In genomic region chr6:28866342-28867077, GRCh38 we compare ENCODE assay signal across 8 cellular contexts.
DNase-seq lines count a peak whose midpoint lies in the region; ATAC-seq, FAIRE-seq and TF ChIP-seq lines count a peak whose summit lies in the region.

No MANE protein-coding gene starts in this region.

- ATAC-seq in GM18498 (IDR thresholded peaks at IDR 0.05; ENCODE audit: unreplicated experiment) (peak; percentile 63), HG03354 (IDR thresholded peaks at IDR 0.05; ENCODE audit: poor library complexity, severe bottlenecking, unreplicated experiment) (peak; percentile 47)

- peak overlapping the region; percentile 78 for H3K4me3 Mint-ChIP-seq in nephron progenitor cell
- H3K4me3 Mint-ChIP-seq in stimulated activated naive CD8-positive, alpha-beta T cell treated with anti-CD3 and anti-CD28 coated beads, Interleukin-15, Interleukin-2, amounts not matched to agents 100 ng/mL and 50 ng/mL, for 24 hours: peak overlapping the region; percentile 79

- FAIRE-seq in HTR-8/SVneo (lab: Jason Lieb, UNC): no peak

- peaks cover 6% of the 10 kb centered on the region for H3K36me3 Mint-ChIP-seq in nephron progenitor cell (ENCODE audit: low read depth)
- peaks cover 8% of the 10 kb centered on the region for H3K36me3 Mint-ChIP-seq in stimulated activated naive CD8-positive, alpha-beta T cell treated with anti-CD3 and anti-CD28 coated beads, Interleukin-15, Interleukin-2, amounts not matched to agents 100 ng/mL and 50 ng/mL, for 24 hours (ENCODE audit: low read depth)

- peaks cover 13% of the 10 kb centered on the region for H3K4me1 Mint-ChIP-seq in nephron progenitor cell
- peaks cover 43% of the 10 kb centered on the region for H3K4me1 Mint-ChIP-seq in stimulated activated naive CD8-positive, alpha-beta T cell treated with anti-CD3 and anti-CD28 coated beads, Interleukin-15, Interleukin-2, amounts not matched to agents 100 ng/mL and 50 ng/mL, for 24 hours (ENCODE audit: low read depth)

- no peak for TF ChIP-seq CTCF in nephron progenitor cell (IDR thresholded peaks at IDR 0.05)

- peaks cover 45% of the 10 kb centered on the region for H3K9me3 Mint-ChIP-seq in nephron progenitor cell
- H3K9me3 Mint-ChIP-seq in stimulated activated naive CD8-positive, alpha-beta T cell treated with anti-CD3 and anti-CD28 coated beads, Interleukin-15, Interleukin-2, amounts not matched to agents 100 ng/mL and 50 ng/mL, for 24 hours: no peaks in the 10 kb centered on the region

- DNase-seq in OCI-M1 (lab: John Stamatoyannopoulos, UW) (peak; percentile 88), activated T-helper 1 cell treated with Interleukin-2 at 50 U/mL for 16 hours (ENCODE audit: low read depth) (peak; percentile 64), fibroblast of peridontal ligament (ENCODE audit: extremely low read depth) (peak; percentile 23), nephron progenitor cell (peak; percentile 72), HTR-8/SVneo (ENCODE audit: insufficient read length, low spot score) (no peak)

- peak overlapping the region; percentile 14 for H3K27ac Mint-ChIP-seq in nephron progenitor cell
- peak overlapping the region; percentile 88 for H3K27ac Mint-ChIP-seq in stimulated activated naive CD8-positive, alpha-beta T cell treated with anti-CD3 and anti-CD28 coated beads, Interleukin-15, Interleukin-2, amounts not matched to agents 100 ng/mL and 50 ng/mL, for 24 hours

- H3K27me3 Mint-ChIP-seq in nephron progenitor cell (ENCODE audit: low read depth, poor library complexity): peaks cover 27% of the 10 kb centered on the region
- peaks cover 8% of the 10 kb centered on the region for H3K27me3 Mint-ChIP-seq in stimulated activated naive CD8-positive, alpha-beta T cell treated with anti-CD3 and anti-CD28 coated beads, Interleukin-15, Interleukin-2, amounts not matched to agents 100 ng/mL and 50 ng/mL, for 24 hours
